ENCODE assay signal across 8 cellular contexts in the genomic region with DNA sequence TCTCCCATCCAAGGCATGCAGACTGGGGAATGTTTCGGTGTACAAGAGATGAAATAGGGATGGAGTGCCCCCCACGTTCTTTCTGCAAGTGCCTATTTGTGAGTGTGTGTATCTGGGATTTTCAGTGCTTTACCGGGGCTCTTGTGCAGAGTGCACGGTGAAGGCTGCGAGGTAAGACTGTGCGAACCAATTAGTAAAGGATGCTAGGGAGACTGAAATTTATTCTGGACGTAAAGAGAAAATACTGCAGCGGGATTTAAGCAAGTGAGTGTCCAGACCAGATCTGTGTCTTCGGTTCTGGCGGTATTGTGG. TPM values are rescaled to one million over a fixed set of nuclear protein-coding genes. Genes with fewer than 3 reads are reported as not detected.
DNase-seq lines count a peak whose midpoint lies in the region; ATAC-seq lines count a peak whose summit lies in the region.

No MANE protein-coding gene starts in this region.

- no peaks in the 10 kb centered on the region for H3K27me3 ChIP-seq in right cardiac atrium (ENCODE audit: control insufficient read depth, insufficient read depth)

- CTCF ChIA-PET in T-cell (lab: Charles Lee): interaction anchor here in 1 of 2 donors (1.1 kb wide), 1 partner anchor 151 kb away, joined by 4 read pairs; a partner anchor contains a TSS

- H3K4me3 Mint-ChIP-seq in T-cell: peak overlapping the region; percentile 78 to 91 (median 85)
- H3K4me3 Mint-ChIP-seq in stimulated activated naive B cell treated with anti-CD40 and anti-IgM and Interleukin-4, amounts not matched to agents 10 μg/mL and 1 μg/mL and 100 μg/mL, for 72 hours: peak overlapping the region; percentile 89 to 94

- 2% methylated on average over 10 of the region's 10 CpGs for WGBS in right cardiac atrium

- peaks cover 13% of the 10 kb centered on the region for H3K36me3 Mint-ChIP-seq in T-cell
- H3K36me3 Mint-ChIP-seq in stimulated activated naive B cell treated with anti-CD40 and anti-IgM and Interleukin-4, amounts not matched to agents 10 μg/mL and 1 μg/mL and 100 μg/mL, for 72 hours: peaks cover 19 to 29% of the 10 kb centered on the region in 2 donors

- peaks cover 30 to 33% (median 31%) of the 10 kb centered on the region in 3 donors for H3K4me1 Mint-ChIP-seq in T-cell
- H3K4me1 Mint-ChIP-seq in stimulated activated naive B cell treated with anti-CD40 and anti-IgM and Interleukin-4, amounts not matched to agents 10 μg/mL and 1 μg/mL and 100 μg/mL, for 72 hours: peaks cover 24 to 38% of the 10 kb centered on the region in 2 donors

- POLR2A ChIA-PET in T-cell (lab: Charles Lee): no interaction called here

- in situ Hi-C loops in KBM-7 (cut with MboI; ENCODE audit: low pct_unique_long_range_greater_than_20kb, low sequenced_read_pairs): no loop called here

- H3K27me3 Mint-ChIP-seq in T-cell: no peaks in the 10 kb centered on the region
- no peaks in the 10 kb centered on the region for H3K27me3 Mint-ChIP-seq in stimulated activated naive B cell treated with anti-CD40 and anti-IgM and Interleukin-4, amounts not matched to agents 10 μg/mL and 1 μg/mL and 100 μg/mL, for 72 hours

- no peaks in the 10 kb centered on the region for H3K9me3 ChIP-seq in right cardiac atrium (ENCODE audit: control insufficient read depth, low read length)

- peaks cover 6% of the 10 kb centered on the region for H3K4me1 ChIP-seq in right cardiac atrium (ENCODE audit: control insufficient read depth, insufficient read depth, low read length)

- ATAC-seq in GM18907 (IDR thresholded peaks at IDR 0.05; ENCODE audit: unreplicated experiment): peak; percentile 18
- peak; percentile 22 for ATAC-seq in HG02678 (IDR thresholded peaks at IDR 0.05; ENCODE audit: unreplicated experiment)
- peak; percentile 37 to 58 (median 42) for ATAC-seq in T-cell (replicated peaks in 1 of 4)
- ATAC-seq in right cardiac atrium: no peak
- peak; percentile 55 to 67 for ATAC-seq in stimulated activated naive B cell treated with anti-CD40 and anti-IgM and Interleukin-4, amounts not matched to agents 10 μg/mL and 1 μg/mL and 100 μg/mL, for 72 hours (replicated peaks)

- no peak for DNase-seq in T-cell
- no peak for DNase-seq in right cardiac atrium
- no peak for DNase-seq in stimulated activated naive B cell treated with anti-CD40 and anti-IgM and Interleukin-4, amounts not matched to agents 10 μg/mL and 1 μg/mL and 100 μg/mL, for 72 hours
- DNase-seq in DMS114 treated with DMSO at 0.1 percent for 48 hours (lab: John Stamatoyannopoulos, UW; ENCODE audit: unreplicated experiment): no peak
- DNase-seq in cerebellar nuclear complex (lab: John Stamatoyannopoulos, UW): no peak
- no peak for DNase-seq in KBM-7

- no peak overlapping the region for H3K27ac ChIP-seq in right cardiac atrium (ENCODE audit: low read length)

- peak overlapping the region; percentile 73 for H3K4me3 ChIP-seq in right cardiac atrium (ENCODE audit: low read length)

- peak overlapping the region; percentile 83 to 88 for H3K27ac Mint-ChIP-seq in T-cell
- H3K27ac Mint-ChIP-seq in stimulated activated naive B cell treated with anti-CD40 and anti-IgM and Interleukin-4, amounts not matched to agents 10 μg/mL and 1 μg/mL and 100 μg/mL, for 72 hours: peak overlapping the region; percentile 91

- intact Hi-C loops in right cardiac atrium (cut with DNase I): loop anchor here in 1 of 4 donors (10.0 kb wide), 1 partner anchor 127 kb away; no protein-coding TSS in a partner anchor

- H3K9me3 Mint-ChIP-seq in T-cell: no peaks in the 10 kb centered on the region
- peaks cover 0 to 4% of the 10 kb centered on the region in 2 donors for H3K9me3 Mint-ChIP-seq in stimulated activated naive B cell treated with anti-CD40 and anti-IgM and Interleukin-4, amounts not matched to agents 10 μg/mL and 1 μg/mL and 100 μg/mL, for 72 hours

RNA-seq across cellular contexts. Expression of a gene that starts 0.3 kb away (rescaled TPM):
- total RNA-seq in T-cell (10 to 100 TPM in 4 of 5 donors, 1 to 10 TPM in 1; 8.6 to 17.7 (median 16.1) TPM), right cardiac atrium (10 to 100 TPM; 25.5 to 29.8 (median 27.3) TPM)
- 30.4 TPM for polyA plus RNA-seq in right cardiac atrium

Comparison
In these comparisons a context has a peak if more than half of its experiments do, and no peak if none do; other contexts are left out.
1. ATAC-seq: peak in GM18907 (single experiment), HG02678 (single experiment), T-cell (4 of 4) and stimulated activated naive B cell treated with anti-CD40 and anti-IgM and Interleukin-4, amounts not matched to agents 10 μg/mL and 1 μg/mL and 100 μg/mL, for 72 hours (2 of 2); none in right cardiac atrium (0 of 2).